In genomic region chr2:71250945-71251344, GRCh38 we compare ENCODE assay signal across 16 cellular contexts.
"Had no signal": no experiment of that assay in that cellular context is flagged by ENCODE, and none has a peak within 500 bp of the region (broad histone marks: within the 10 kb centered on the region; RNA-seq: fewer than 3 reads in every experiment).

No MANE protein-coding gene starts in this region.

- H3K9me3 ChIP-seq: colonic mucosa, psoas muscle, sigmoid colon, testis had no signal

- H3K9ac ChIP-seq: parathyroid adenoma had no signal

- H3K27ac ChIP-seq: colonic mucosa, foreskin keratinocyte, parathyroid adenoma, psoas muscle, sigmoid colon, skin epidermis, testis, tibial nerve had no signal

- H3K36me3 ChIP-seq: colonic mucosa, sigmoid colon, tibial nerve had no signal

- H3K27me3 ChIP-seq: colonic mucosa, sigmoid colon, testis, tibial nerve had no signal

- H3K4me3 ChIP-seq: colonic mucosa, psoas muscle, sigmoid colon, skin epidermis, testis, tibial nerve had no signal

- H3K4me1 ChIP-seq: colonic mucosa, foreskin keratinocyte, parathyroid adenoma, sigmoid colon, testis, tibial nerve had no signal

- DNase-seq: colonic mucosa; dermis blood vessel endothelial cell; erythroblast; foreskin keratinocyte; naive thymus-derived CD4-positive, alpha-beta T cell; nephron progenitor cell; psoas muscle; sigmoid colon; stimulated activated CD4-positive, alpha-beta T cell treated with anti-CD3 and anti-CD28 coated beads, Interleukin-2, amount 100 ng/mL, for 24 hours; stimulated activated CD4-positive, alpha-beta T cell treated with anti-CD3 and anti-CD28 coated beads, Interleukin-4, amount 100 ng/mL, for 4 hours; stimulated activated naive B cell treated with anti-CD40 and anti-IgM and Interleukin-4, amounts not matched to agents 10 μg/mL and 1 μg/mL and 100 μg/mL, for 72 hours; stimulated activated naive CD8-positive, alpha-beta T cell treated with anti-CD3 and anti-CD28 coated beads, Interleukin-15, amount 100 ng/mL, for 72 hours; testis had no signal
